Comparison of ENCODE assay signal across 18 cellular contexts in the genomic region with DNA sequence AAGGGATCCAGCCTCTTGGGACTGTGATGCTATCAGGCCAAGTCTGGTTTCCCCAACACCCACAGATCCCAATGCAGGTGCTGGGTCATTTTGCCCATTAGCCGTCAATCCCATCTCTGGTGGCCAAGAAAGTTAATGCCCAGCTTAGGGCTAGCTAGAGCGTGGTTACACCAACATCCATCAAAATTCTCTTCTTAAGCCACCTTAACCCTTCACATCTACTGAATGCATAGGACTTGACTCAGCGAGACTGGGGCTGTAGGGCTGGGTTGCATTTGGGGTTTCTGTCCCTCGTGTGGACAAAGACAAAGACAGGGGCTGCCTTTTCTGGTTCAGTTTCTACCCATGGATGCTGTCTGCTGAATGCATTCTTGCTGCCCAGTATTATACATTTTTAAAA.
DNase-seq lines count a peak whose midpoint lies in the region; ATAC-seq and TF ChIP-seq lines count a peak whose summit lies in the region.
"Had no signal": no experiment of that assay in that cellular context is flagged by ENCODE, and none has a peak within 500 bp of the region (broad histone marks: within the 10 kb centered on the region; RNA-seq: fewer than 3 reads in every experiment).

No MANE protein-coding gene starts in this region.

- no peak for ATAC-seq in activated CD8-positive, alpha-beta memory T cell treated with anti-CD3 and anti-CD28 coated beads, Interleukin-2, amount 10 ng/mL, durations not matched to agents 7 days and 5 days
- ATAC-seq in upper lobe of right lung, result no peak
- ATAC-seq: PC-3 had no signal

- H4K91ac ChIP-seq in mesenchymal stem cell (ENCODE audit: low read length), result no peak overlapping the region

- H3K4me1 ChIP-seq in OCI-LY3 (ENCODE audit: low read length) (peaks cover 93% of the 10 kb centered on the region), mesenchymal stem cell (ENCODE audit: control insufficient read depth, insufficient read depth, low read depth, low read length) (peaks cover 21% of the 10 kb centered on the region), upper lobe of right lung (no peaks in the 10 kb centered on the region), left ventricle myocardium inferior (no peaks in the 10 kb centered on the region)

- H3K27me3 ChIP-seq in OCI-LY3 (ENCODE audit: low read depth, low read length), result no peaks in the 10 kb centered on the region
- H3K27me3 ChIP-seq in mesenchymal stem cell (ENCODE audit: control insufficient read depth in 1 of 2, insufficient read depth in 1 of 2, low read length in 2 of 2), result peaks cover 0 to 2% of the 10 kb centered on the region in 2 experiments
- H3K27me3 ChIP-seq in upper lobe of right lung, result no peaks in the 10 kb centered on the region
- H3K27me3 ChIP-seq in left ventricle myocardium inferior (ENCODE audit: low read depth), result no peaks in the 10 kb centered on the region

- peaks cover 9% of the 10 kb centered on the region for H3K36me3 Mint-ChIP-seq in activated CD8-positive, alpha-beta memory T cell treated with anti-CD3 and anti-CD28 coated beads, Interleukin-2, amount 10 ng/mL, durations not matched to agents 7 days and 5 days
- H3K36me3 Mint-ChIP-seq in nephron progenitor cell (ENCODE audit: low read depth), result peaks cover 4% of the 10 kb centered on the region

- POLR2A ChIA-PET in GM10248 (lab: Yijun Ruan, JAX), result no interaction called here

- peak; percentile 43 for DNase-seq in activated CD8-positive, alpha-beta memory T cell treated with anti-CD3 and anti-CD28 coated beads for 24 hours
- no peak for DNase-seq in activated CD8-positive, alpha-beta memory T cell treated with anti-CD3 and anti-CD28 coated beads, Interleukin-2, amount 10 ng/mL, durations not matched to agents 7 days and 5 days
- DNase-seq in mesenchymal stem cell (no peak), upper lobe of right lung (no peak), left ventricle myocardium inferior (no peak), GM10248 (ENCODE audit: extremely low spot score) (no peak), nephron progenitor cell (no peak)
- DNase-seq: DMS153, DND-41, Karpas-422, NCI-H1417 treated with DMSO at 0.1 percent for 48 hours, NCI-H1694 treated with DMSO at 0.1 percent for 48 hours, NCI-H2081 treated with DMSO at 0.1 percent for 48 hours, NCI-H748 treated with DMSO at 0.1 percent for 48 hours, PC-3, SK-N-SH had no signal

- H3K4me3 ChIP-seq in OCI-LY3 (ENCODE audit: low read length) (peak overlapping the region; percentile 16; the same call in 1 of the 2 replicates), mesenchymal stem cell (ENCODE audit: insufficient read depth in 1 of 2, low read depth in 1 of 2, low read length in 2 of 2) (no peak overlapping the region), upper lobe of right lung (no peak overlapping the region), left ventricle myocardium inferior (no peak overlapping the region)

- no peak overlapping the region for H3K14ac ChIP-seq in mesenchymal stem cell (ENCODE audit: low read length in 2 of 2)

- no peaks in the 10 kb centered on the region for H4K20me1 ChIP-seq in OCI-LY3 (ENCODE audit: insufficient read depth, low read length)

- H3K9me3 Mint-ChIP-seq in activated CD8-positive, alpha-beta memory T cell treated with anti-CD3 and anti-CD28 coated beads, Interleukin-2, amount 10 ng/mL, durations not matched to agents 7 days and 5 days (ENCODE audit: low read depth), result no peaks in the 10 kb centered on the region
- no peaks in the 10 kb centered on the region for H3K9me3 Mint-ChIP-seq in nephron progenitor cell

- peak overlapping the region; percentile 97 for H3K27ac ChIP-seq in OCI-LY3 (ENCODE audit: low read length)
- H3K27ac ChIP-seq in mesenchymal stem cell (ENCODE audit: low read length, poor library complexity, severe bottlenecking), result peak overlapping the region; percentile 93
- H3K27ac ChIP-seq in upper lobe of right lung, result no peak overlapping the region
- no peak overlapping the region for H3K27ac ChIP-seq in left ventricle myocardium inferior (replicated peaks)
- H3K27ac ChIP-seq: 22Rv1 had no signal

- no peak overlapping the region for H2BK120ac ChIP-seq in mesenchymal stem cell (ENCODE audit: low read depth, low read length)

- no peak overlapping the region for H2BK12ac ChIP-seq in mesenchymal stem cell (ENCODE audit: low read length in 2 of 2)

- H3K27ac Mint-ChIP-seq in activated CD8-positive, alpha-beta memory T cell treated with anti-CD3 and anti-CD28 coated beads, Interleukin-2, amount 10 ng/mL, durations not matched to agents 7 days and 5 days, result no peak overlapping the region
- no peak overlapping the region for H3K27ac Mint-ChIP-seq in nephron progenitor cell

- no peak overlapping the region for H2AFZ ChIP-seq in OCI-LY3 (ENCODE audit: low read depth, low read length)
- no peak overlapping the region for H2AFZ ChIP-seq in mesenchymal stem cell (ENCODE audit: low read depth, low read length)

- H3K9ac ChIP-seq in OCI-LY3 (ENCODE audit: low read length) (peak overlapping the region; percentile 50), mesenchymal stem cell (ENCODE audit: low read length) (no peak overlapping the region)
- H3K9ac ChIP-seq: SK-N-SH had no signal

- H3K4me2 ChIP-seq in OCI-LY3 (ENCODE audit: low read length) (peak overlapping the region; percentile 50), mesenchymal stem cell (ENCODE audit: low read length, poor library complexity, severe bottlenecking) (no peak overlapping the region)
- H3K4me2 ChIP-seq: SK-N-SH had no signal

- intact Hi-C loops in upper lobe of right lung (cut with DNase I), result no loop called here
- intact Hi-C loops in left ventricle myocardium inferior (cut with micrococcal nuclease), result no loop called here

- H3K79me2 ChIP-seq in OCI-LY3 (ENCODE audit: low read length), result peaks cover 17% of the 10 kb centered on the region; the same call in 1 of the 2 replicates

- no peak overlapping the region for H3K23ac ChIP-seq in mesenchymal stem cell (ENCODE audit: low read length in 2 of 2)

- CTCF ChIA-PET in activated CD8-positive, alpha-beta memory T cell treated with anti-CD3 and anti-CD28 coated beads, Interleukin-2, amount 10 ng/mL, durations not matched to agents 7 days and 5 days (lab: Charles Lee), result no interaction called here
- CTCF ChIA-PET in GM10248 (lab: Yijun Ruan, JAX), result interaction anchor here (1.0 to 4.8 kb wide), 4 partner anchors 12 to 201 kb away, joined by 5 to 20 read pairs (median 8); no protein-coding TSS in a partner anchor

- no peak overlapping the region for H2AK5ac ChIP-seq in mesenchymal stem cell (ENCODE audit: low read length, severe bottlenecking)

- H3K18ac ChIP-seq in mesenchymal stem cell (ENCODE audit: low read depth in 1 of 2, low read length in 2 of 2), result no peak overlapping the region

- H2BK5ac ChIP-seq in mesenchymal stem cell (ENCODE audit: low read depth, low read length, poor library complexity, severe bottlenecking), result peak overlapping the region; percentile 88

- H4K8ac ChIP-seq in mesenchymal stem cell (ENCODE audit: low read length), result no peak overlapping the region

- peaks cover 3% of the 10 kb centered on the region for H3K79me1 ChIP-seq in mesenchymal stem cell (replicated peaks; ENCODE audit: low read length, poor library complexity, severe bottlenecking)

- no peaks in the 10 kb centered on the region for H3K27me3 Mint-ChIP-seq in activated CD8-positive, alpha-beta memory T cell treated with anti-CD3 and anti-CD28 coated beads, Interleukin-2, amount 10 ng/mL, durations not matched to agents 7 days and 5 days
- peaks cover 7% of the 10 kb centered on the region for H3K27me3 Mint-ChIP-seq in nephron progenitor cell (ENCODE audit: low read depth, poor library complexity)

- H3K4me1 Mint-ChIP-seq in activated CD8-positive, alpha-beta memory T cell treated with anti-CD3 and anti-CD28 coated beads, Interleukin-2, amount 10 ng/mL, durations not matched to agents 7 days and 5 days, result peaks cover 5% of the 10 kb centered on the region
- H3K4me1 Mint-ChIP-seq in nephron progenitor cell, result peaks cover 44% of the 10 kb centered on the region

- H2BK15ac ChIP-seq in mesenchymal stem cell (ENCODE audit: low read depth, poor library complexity, severe bottlenecking), result no peak overlapping the region

- no peak overlapping the region for H3K4ac ChIP-seq in mesenchymal stem cell (ENCODE audit: low read depth in 1 of 2, low read length in 2 of 2)

- H3K4me3 Mint-ChIP-seq in activated CD8-positive, alpha-beta memory T cell treated with anti-CD3 and anti-CD28 coated beads, Interleukin-2, amount 10 ng/mL, durations not matched to agents 7 days and 5 days, result no peak overlapping the region
- H3K4me3 Mint-ChIP-seq in nephron progenitor cell, result no peak overlapping the region

- H3K36me3 ChIP-seq in OCI-LY3 (replicated peaks; ENCODE audit: low read depth, low read length), result peaks cover 3% of the 10 kb centered on the region
- H3K36me3 ChIP-seq in mesenchymal stem cell (ENCODE audit: control insufficient read depth in 1 of 2, insufficient read depth in 2 of 2, low read depth in 1 of 2, low read length in 2 of 2), result peaks cover 3 to 4% of the 10 kb centered on the region in 2 experiments
- peaks cover 5% of the 10 kb centered on the region for H3K36me3 ChIP-seq in upper lobe of right lung
- H3K36me3 ChIP-seq in left ventricle myocardium inferior, result peaks cover 7% of the 10 kb centered on the region

- 97% methylated on average over 4 of the region's 4 CpGs for WGBS in mesenchymal stem cell

- no peak for TF ChIP-seq CTCF in OCI-LY3 (IDR thresholded peaks at IDR 0.05; ENCODE audit: low read depth, low read length)
- no peak for TF ChIP-seq CTCF in upper lobe of right lung (IDR thresholded peaks at IDR 0.05)
- TF ChIP-seq CTCF in left ventricle myocardium inferior (IDR thresholded peaks at IDR 0.05; ENCODE audit: borderline replicate concordance), result no peak
- TF ChIP-seq CTCF in GM10248 (IDR thresholded peaks at IDR 0.05; ENCODE audit: control extremely low read depth, extremely low read depth, low read depth, missing control alignments), result no peak
- TF ChIP-seq CTCF in nephron progenitor cell (IDR thresholded peaks at IDR 0.05), result no peak

- H3K9me3 ChIP-seq in OCI-LY3 (ENCODE audit: insufficient read depth, low read length) (no peaks in the 10 kb centered on the region), mesenchymal stem cell (ENCODE audit: control insufficient read depth, low read length) (no peaks in the 10 kb centered on the region), upper lobe of right lung (no peaks in the 10 kb centered on the region), left ventricle myocardium inferior (replicated peaks) (no peaks in the 10 kb centered on the region)
- H3K9me3 ChIP-seq: SK-N-SH had no signal

Comparison
In these comparisons a context has a peak if more than half of its experiments do, and no peak if none do; other contexts are left out.
1. H3K27ac ChIP-seq: peak in OCI-LY3 (single experiment) and mesenchymal stem cell (single experiment); none in upper lobe of right lung (single experiment) and left ventricle myocardium inferior (single experiment).